In genomic region chr4:154687840-154688239, GRCh38 we compare ENCODE assay signal across 11 cellular contexts. TPM values are rescaled to one million over a fixed set of nuclear protein-coding genes. Genes with fewer than 3 reads are reported as not detected.
"Had no signal": no experiment of that assay in that cellular context is flagged by ENCODE, and none has a peak within 500 bp of the region (broad histone marks: within the 10 kb centered on the region; RNA-seq: fewer than 3 reads in every experiment).

No MANE protein-coding gene starts in this region.

- H3K27ac Mint-ChIP-seq: GM23338, H9, HFFc6 had no signal

- H2AFZ ChIP-seq: GM23248, GM23338 had no signal

- H3K4me1 Mint-ChIP-seq: GM23338 had no signal

- H3K36me3 ChIP-seq: HAP-1 had no signal

- H3K9me3 Mint-ChIP-seq: GM23338, H9 had no signal

- ATAC-seq: GM23338, HCT116 had no signal

- H3K9me3 ChIP-seq: HAP-1 had no signal

- H3K27ac ChIP-seq: GM23248 had no signal

- H3K9ac ChIP-seq: GM23248 had no signal

- FAIRE-seq: H1, H54 had no signal

- H3K4me1 ChIP-seq: HAP-1 had no signal

- H3K4me2 ChIP-seq: GM23338 had no signal

- H3K4me3 Mint-ChIP-seq: GM23338, H9, HFFc6 had no signal

- DNase-seq: GM23248, GOT3, H7, H9, HCEC 1CT, HFFc6 had no signal

- H3K4me3 ChIP-seq: GM23248, GM23338, HAP-1 had no signal

RNA-seq across cellular contexts. Expression of gene LRAT, which starts 56.0 kb away (rescaled TPM):
- total RNA-seq: GM23248, HFFc6 had no signal
